8 cellular contexts compared by ENCODE assay signal in genomic region chr6:150142304-150142656, GRCh38. TPM values are rescaled to one million over a fixed set of nuclear protein-coding genes. Genes with fewer than 3 reads are reported as not detected.
DNase-seq lines count a peak whose midpoint lies in the region; ATAC-seq and TF ChIP-seq lines count a peak whose summit lies in the region.

No MANE protein-coding gene starts in this region.

- DNase-seq in BJ (ENCODE audit: low read depth) (no peak), LHCN-M2 (ENCODE audit: low read depth) (peak; percentile 7), MCF 10A (ENCODE audit: unreplicated experiment) (peak; percentile 80), left colon (peak in 1 of 2 donors; percentile 48), transverse colon (peak; percentile 47), ureter (ENCODE audit: low spot score) (no peak), OCI-M2 (lab: John Stamatoyannopoulos, UW; ENCODE audit: unreplicated experiment) (no peak)

- POLR2A ChIA-PET in BJ (lab: Charles Lee): no interaction called here
- POLR2A ChIA-PET in MCF 10A (lab: Yijun Ruan, JAX): interaction anchor here (0.9 to 9.2 kb wide), 8 partner anchors 11 to 194 kb away, joined by 3 to 246 read pairs (median 4); no protein-coding TSS in a partner anchor

- TF ChIP-seq CTCF in BJ (IDR thresholded peaks at IDR 0.05; ENCODE audit: insufficient read depth, low read depth, low read length) (no peak), MCF 10A (IDR thresholded peaks at IDR 0.05; ENCODE audit: unreplicated experiment) (no peak), transverse colon (IDR thresholded peaks at IDR 0.05) (no peak)

- no peaks in the 10 kb centered on the region for H3K27me3 Mint-ChIP-seq in MCF 10A (ENCODE audit: insufficient read depth, unreplicated experiment)

- CTCF ChIA-PET in BJ (lab: Yijun Ruan, JAX): interaction anchor here (1.5 kb wide), 1 partner anchor 62 kb away, joined by 8 read pairs; no protein-coding TSS in a partner anchor
- CTCF ChIA-PET in MCF 10A (lab: Yijun Ruan, JAX): no interaction called here

- peak overlapping the region; percentile 49 for H3K27ac Mint-ChIP-seq in MCF 10A (ENCODE audit: low read depth, unreplicated experiment)

- peak; percentile 26 for ATAC-seq in left colon
- no peak for ATAC-seq in GM19328 (IDR thresholded peaks at IDR 0.05; ENCODE audit: unreplicated experiment)

- H3K9me3 ChIP-seq in transverse colon: no peaks in the 10 kb centered on the region

- H3K4me3 Mint-ChIP-seq in MCF 10A (ENCODE audit: unreplicated experiment): peak overlapping the region; percentile 83

- 7% methylated on average over 3 to 19 of the region's 19 CpGs for WGBS in transverse colon (ENCODE audit: low coverage in 1 of 2), 2 donors

- H3K27me3 ChIP-seq in BJ (ENCODE audit: control insufficient read depth, insufficient read depth, low read length): peaks cover 24% of the 10 kb centered on the region
- peaks cover 67% of the 10 kb centered on the region for H3K27me3 ChIP-seq in transverse colon

- H3K4me1 Mint-ChIP-seq in MCF 10A (ENCODE audit: insufficient read depth, unreplicated experiment): peaks cover 29% of the 10 kb centered on the region

- peak overlapping the region; percentile 44 for H3K4me3 ChIP-seq in BJ (ENCODE audit: low read depth, low read length)
- H3K4me3 ChIP-seq in transverse colon: peak overlapping the region; percentile 11 to 69 (median 56)

- H3K4me1 ChIP-seq in transverse colon: peaks cover 0 to 42% (median 26%) of the 10 kb centered on the region in 4 donors

- peak overlapping the region; percentile 79 to 82 (median 81) for H3K27ac ChIP-seq in transverse colon

- H3K36me3 ChIP-seq in BJ (ENCODE audit: control insufficient read depth, insufficient read depth, low read length): no peaks in the 10 kb centered on the region
- H3K36me3 ChIP-seq in transverse colon: no peaks in the 10 kb centered on the region

- TF ChIP-seq POLR2A in transverse colon (IDR thresholded peaks at IDR 0.05): no peak

- in situ Hi-C loops in transverse colon (cut with MboI; ENCODE audit: low pct_ligation_motif_present in 1 of 4, low pct_unique_long_range_greater_than_20kb in 1 of 4, low sequenced_read_pairs in 3 of 4): no loop called here

- peaks cover 8% of the 10 kb centered on the region for H3K36me3 Mint-ChIP-seq in MCF 10A (ENCODE audit: insufficient read depth, unreplicated experiment)

- no TSS peak for BruUV-seq in MCF 10A (replicated peaks; lab: Mats Ljungman, UMichigan)

- intact Hi-C loops in MCF 10A (cut with micrococcal nuclease) (loop anchor here (1.0 to 10.0 kb wide), 4 partner anchors 60 to 253 kb away; no protein-coding TSS in a partner anchor), left colon (cut with DNase I, micrococcal nuclease) (no loop called here), transverse colon (cut with DNase I; ENCODE audit: low total_unique reads) (no loop called here)

- no peak for TF ChIP-seq EP300 in transverse colon (IDR thresholded peaks at IDR 0.05; ENCODE audit: low read depth)

- H3K9me3 Mint-ChIP-seq in MCF 10A (ENCODE audit: unreplicated experiment): no peaks in the 10 kb centered on the region

RNA-seq across cellular contexts. Expression of gene PPP1R14C, which starts 0.6 kb away (rescaled TPM):
- 0.05 and 0.11 TPM in 2 replicates for polyA plus RNA-seq in BJ (2011; rRNA removed)
- polyA minus RNA-seq in BJ (2011; rRNA and poly(A)+ RNA removed): 0.09 TPM in 1 of 2 replicates, not detected in the other
- total RNA-seq in LHCN-M2 (2014; rRNA removed) (not detected in 2 replicates), MCF 10A (2022) (32.0 and 38.7 TPM in 2 replicates), left colon (10 to 100 TPM; 28.9 to 40.0 TPM), transverse colon (10 to 100 TPM in 3 of 4 donors, 1 to 10 TPM in 1; 1.2 to 64.5 (median 38.8) TPM), ureter (0.52 TPM)
- polyA plus RNA-seq in LHCN-M2 (2012): 0.04 TPM

Comparison
In these comparisons a context has a peak if more than half of its experiments do, and no peak if none do; other contexts are left out.
1. DNase-seq: peak in LHCN-M2 (single experiment), MCF 10A (single experiment) and transverse colon (single experiment); none in BJ (single experiment), ureter (single experiment) and OCI-M2 (single experiment).